Comparison of ENCODE assay signal across 8 cellular contexts in genomic region chr17:2094891-2095535, GRCh38. TPM values are rescaled to one million over a fixed set of nuclear protein-coding genes. Genes with fewer than 3 reads are reported as not detected.
A peak's percentile ranks its signal among the peaks of the same experiment; 100 is the strongest.
DNase-seq lines count a peak whose midpoint lies in the region; ATAC-seq and TF ChIP-seq lines count a peak whose summit lies in the region.

No MANE protein-coding gene starts in this region.

- TF ChIP-seq EP300 in transverse colon (IDR thresholded peaks at IDR 0.05; ENCODE audit: low read depth) = no peak

- intact Hi-C loops in transverse colon (cut with DNase I; ENCODE audit: low total_unique reads) = no loop called here

- peak; percentile 83 for TF ChIP-seq CTCF in astrocyte of the cerebellum (IDR thresholded peaks at IDR 0.05; ENCODE audit: low read depth, low read length, missing control alignments)
- peak; percentile 24 to 40 (median 32) for TF ChIP-seq CTCF in transverse colon (IDR thresholded peaks at IDR 0.05)

- H3K4me3 ChIP-seq in astrocyte of the cerebellum (ENCODE audit: low read depth, low read length) (no peak overlapping the region), transverse colon (no peak overlapping the region)

- WGBS in transverse colon (ENCODE audit: low coverage in 1 of 2), 2 donors = 69 to 96% methylated on average over 4 to 12 of the region's 12 CpGs

- in situ Hi-C loops in astrocyte of the cerebellum (cut with HindIII; ENCODE audit: low sequenced_read_pairs) (loop anchor here (25.0 kb wide), 1 partner anchor 167 kb away; no protein-coding TSS in a partner anchor), transverse colon (cut with MboI; ENCODE audit: low pct_ligation_motif_present in 1 of 4, low pct_unique_long_range_greater_than_20kb in 1 of 4, low sequenced_read_pairs in 3 of 4) (no loop called here)

- peaks cover 0 to 24% (median 13%) of the 10 kb centered on the region in 4 donors for H3K4me1 ChIP-seq in transverse colon

- ATAC-seq in GM18502 (IDR thresholded peaks at IDR 0.05; ENCODE audit: poor library complexity, unreplicated experiment) (no peak), GM19455 (IDR thresholded peaks at IDR 0.05; ENCODE audit: unreplicated experiment) (no peak)

- H3K27me3 ChIP-seq in transverse colon = no peaks in the 10 kb centered on the region

- peak overlapping the region in 2 of 4 donors; percentile 15 to 40 for H3K27ac ChIP-seq in transverse colon

- TF ChIP-seq POLR2A in transverse colon (IDR thresholded peaks at IDR 0.05) = no peak

- H3K9me3 ChIP-seq in transverse colon = no peaks in the 10 kb centered on the region

- DNase-seq in NCI-H2171 treated with DMSO at 0.1 percent for 48 hours (lab: John Stamatoyannopoulos, UW) (peak; percentile 32), NCI-H2171 (lab: John Stamatoyannopoulos, UW) (no peak), astrocyte of the cerebellum (ENCODE audit: low read depth) (no peak), inferior parietal cortex (ENCODE audit: extremely low spot score) (peak; percentile 48), transverse colon (peak; percentile 33), activated gamma-delta T cell (lab: John Stamatoyannopoulos, UW) (no peak)

- H3K36me3 ChIP-seq in transverse colon = no peaks in the 10 kb centered on the region

RNA-seq across cellular contexts. Expression of gene HIC1, which starts 40.1 kb away (rescaled TPM):
- total RNA-seq in transverse colon = 10 to 100 TPM in 2 of 4 donors, 1 to 10 TPM in 2; 9.1 to 32.5 (median 14.7) TPM

RNA-seq across cellular contexts. Expression of gene OVCA2, which starts 53.2 kb away (rescaled TPM):
- total RNA-seq in transverse colon = 10 to 100 TPM in 3 of 4 donors, 1 to 10 TPM in 1; 5.4 to 73.3 (median 36.9) TPM

Comparison
In these comparisons a context has a peak if more than half of its experiments do, and no peak if none do; other contexts are left out.
1. DNase-seq: peak in NCI-H2171 treated with DMSO at 0.1 percent for 48 hours (single experiment), inferior parietal cortex (single experiment) and transverse colon (single experiment); none in NCI-H2171 (single experiment), astrocyte of the cerebellum (single experiment) and activated gamma-delta T cell (single experiment).